In genomic region chr14:102683399-102684275, GRCh38 we compare ENCODE assay signal across 14 cellular contexts.
DNase-seq lines count a peak whose midpoint lies in the region; ATAC-seq, FAIRE-seq and TF ChIP-seq lines count a peak whose summit lies in the region.
"Had no signal": no experiment of that assay in that cellular context is flagged by ENCODE, and none has a peak within 500 bp of the region (broad histone marks: within the 10 kb centered on the region; RNA-seq: fewer than 3 reads in every experiment).

No MANE protein-coding gene starts in this region.

- ATAC-seq in esophagus mucosa = peak; percentile 27
- no peak for ATAC-seq in HG03039 (IDR thresholded peaks at IDR 0.05; ENCODE audit: unreplicated experiment)
- ATAC-seq: activated T-cell treated with anti-CD3 and anti-CD28 coated beads, Interleukin-2, amount 50 U/mL, for 4 hours had no signal

- no peak for FAIRE-seq in D721Med (lab: Jason Lieb, UNC)

- peaks cover 1% of the 10 kb centered on the region for H3K36me3 Mint-ChIP-seq in Caco-2 (ENCODE audit: insufficient read depth, unreplicated experiment)
- peaks cover 30% of the 10 kb centered on the region for H3K36me3 Mint-ChIP-seq in nephron (ENCODE audit: low read depth)

- DNase-seq in Caco-2 = peak; percentile 41 to 52
- DNase-seq in HuH-7.5 (ENCODE audit: low spot score) = peak; percentile 33
- DNase-seq in UCSD-AML1 (lab: John Stamatoyannopoulos, UW; ENCODE audit: unreplicated experiment) = no peak
- DNase-seq in occipital lobe (lab: John Stamatoyannopoulos, UW) = no peak
- DNase-seq in D721Med (ENCODE audit: insufficient read length, low spot score) = no peak
- DNase-seq: activated CD4-positive, alpha-beta T cell treated with anti-CD3 and anti-CD28 coated beads, Interleukin-2, amount 50 U/mL, for 4 hours; activated T-cell treated with anti-CD3 and anti-CD28 coated beads, Interleukin-2, amount 50 U/mL, for 4 hours; foreskin melanocyte; mesenchymal stem cell; nucleus accumbens; stimulated activated naive CD4-positive, alpha-beta T cell had no signal

- no peaks in the 10 kb centered on the region for H3K9me3 ChIP-seq in Caco-2

- peak overlapping the region; percentile 18; the same call in 1 of the 2 replicates for H3K4me3 ChIP-seq in Caco-2 (ENCODE audit: low read depth, low read length)

- H3K27me3 Mint-ChIP-seq in Caco-2 (ENCODE audit: insufficient read depth, unreplicated experiment) = no peaks in the 10 kb centered on the region
- no peaks in the 10 kb centered on the region for H3K27me3 Mint-ChIP-seq in nephron (ENCODE audit: low read depth)

- no peaks in the 10 kb centered on the region; the same call in 1 of the 2 replicates for H3K27me3 ChIP-seq in Caco-2 (replicated peaks; ENCODE audit: control insufficient read depth, insufficient read depth, low read length)

- H3K9me3 Mint-ChIP-seq in Caco-2 (ENCODE audit: unreplicated experiment) (no peaks in the 10 kb centered on the region), nephron (peaks cover 5% of the 10 kb centered on the region)
- H3K9me3 Mint-ChIP-seq: activated T-cell treated with anti-CD3 and anti-CD28 coated beads, Interleukin-2, amount 50 U/mL, for 4 hours had no signal

- TF ChIP-seq CTCF in Caco-2 (IDR thresholded peaks at IDR 0.05; ENCODE audit: insufficient read depth in 1 of 2, low read depth in 1 of 2, low read length in 1 of 2, severe bottlenecking in 1 of 2, unreplicated experiment in 1 of 2) = no peak
- no peak for TF ChIP-seq CTCF in nephron (IDR thresholded peaks at IDR 0.05; ENCODE audit: unreplicated experiment in 3 of 3)
- TF ChIP-seq CTCF in D721Med (IDR thresholded peaks at IDR 0.05; ENCODE audit: insufficient read depth, missing control alignments) = no peak

- H3K27ac Mint-ChIP-seq in Caco-2 (ENCODE audit: unreplicated experiment) = peak overlapping the region; percentile 45
- H3K27ac Mint-ChIP-seq in nephron = peak overlapping the region; percentile 39 to 94 (median 91)

- H3K36me3 ChIP-seq in Caco-2 (ENCODE audit: control insufficient read depth, insufficient read depth, low read length) = no peaks in the 10 kb centered on the region

- H3K4me3 Mint-ChIP-seq in Caco-2 (ENCODE audit: unreplicated experiment) (peak overlapping the region; percentile 73), nephron (peak overlapping the region; percentile 15 to 64 (median 40))
- H3K4me3 Mint-ChIP-seq: activated T-cell treated with anti-CD3 and anti-CD28 coated beads, Interleukin-2, amount 50 U/mL, for 4 hours had no signal

- CTCF ChIA-PET in Caco-2 (lab: Charles Lee) = no interaction called here

- intact Hi-C loops in Caco-2 (cut with micrococcal nuclease; ENCODE audit: unreplicated experiment) = no loop called here

- BruUV-seq in Caco-2 (replicated peaks; lab: Mats Ljungman, UMichigan) = no TSS peak

- peaks cover 16% of the 10 kb centered on the region for H3K4me1 Mint-ChIP-seq in Caco-2 (ENCODE audit: low read depth, unreplicated experiment)
- peaks cover 29% of the 10 kb centered on the region for H3K4me1 Mint-ChIP-seq in nephron

- peaks cover 18% of the 10 kb centered on the region for H3K4me1 ChIP-seq in Caco-2

- POLR2A ChIA-PET in Caco-2 (lab: Charles Lee) = interaction anchor here (0.6 kb wide), 1 partner anchor 198 kb away, joined by 6 read pairs; no protein-coding TSS in a partner anchor

Comparison
In these comparisons a context has a peak if more than half of its experiments do, and no peak if none do; other contexts are left out.
1. DNase-seq: peak in Caco-2 (2 of 2) and HuH-7.5 (single experiment); none in UCSD-AML1 (single experiment), occipital lobe (single experiment) and D721Med (single experiment).